8 cellular contexts compared by ENCODE assay signal in the genomic region with DNA sequence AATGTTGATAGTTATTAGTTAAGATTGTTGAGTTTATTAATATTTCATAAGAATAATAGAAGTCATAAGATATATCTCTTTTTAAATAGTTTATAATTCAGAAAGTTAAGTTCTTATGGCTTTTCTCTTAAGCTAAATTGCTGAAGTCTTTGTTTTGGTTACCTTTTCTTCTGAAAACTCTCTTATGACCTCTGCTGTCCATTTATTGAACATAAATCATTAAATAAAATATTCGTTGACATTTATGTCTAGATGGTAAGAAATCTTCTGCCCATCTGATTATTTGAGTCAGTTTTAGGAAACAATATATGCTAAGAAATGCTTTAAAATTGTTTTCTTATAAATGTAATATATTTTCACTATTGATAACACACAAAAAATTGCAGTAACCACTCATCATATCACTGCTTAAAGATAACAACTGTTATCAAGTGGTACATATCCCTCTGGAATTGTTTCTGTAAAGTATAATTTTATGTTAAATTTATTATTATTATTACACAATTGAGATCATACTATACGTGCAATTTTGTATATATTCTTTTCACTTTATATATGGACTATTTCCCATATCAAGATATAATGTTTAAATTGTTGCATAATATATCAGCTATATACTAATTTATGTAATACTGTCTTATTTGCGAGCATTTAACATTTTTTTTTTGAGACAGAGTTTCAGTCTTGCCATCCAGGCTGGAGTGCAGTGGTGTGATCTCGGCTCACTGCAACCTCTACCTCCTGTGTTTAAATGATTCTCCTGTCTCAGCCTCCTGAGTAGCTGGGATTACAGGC. TPM values are rescaled to one million over a fixed set of nuclear protein-coding genes. Genes with fewer than 3 reads are reported as not detected.
DNase-seq lines count a peak whose midpoint lies in the region; FAIRE-seq and TF ChIP-seq lines count a peak whose summit lies in the region.
"Not testable (repeated sequence)": the region's sequence is repeated elsewhere in the genome, so short reads cannot be mapped to it uniquely, and the experiment has no call there.

No MANE protein-coding gene starts in this region.

- peak; percentile 98 for FAIRE-seq in frontal cortex (lab: Jason Lieb, UNC)

- in situ Hi-C loops in ACHN (cut with HindIII; ENCODE audit: low pct_ligation_motif_present, low pct_unique_long_range_greater_than_20kb, low sequenced_read_pairs); SK-MEL-5 (cut with HindIII; ENCODE audit: low pct_unique_long_range_greater_than_20kb, low sequenced_read_pairs): not testable (repeated sequence)

- not testable (repeated sequence) for H3K9me3 Mint-ChIP-seq in neural crest cell

- not testable (repeated sequence) for TF ChIP-seq CTCF in cardiac fibroblast (IDR thresholded peaks at IDR 0.05; ENCODE audit: low read depth, low read length)
- TF ChIP-seq CTCF in neural crest cell (conservative IDR thresholded peaks at IDR 0.05): peak; percentile 20

- H3K27me3 Mint-ChIP-seq in neural crest cell (ENCODE audit: low read depth): not testable (repeated sequence)

- not testable (repeated sequence) for H3K4me3 ChIP-seq in cardiac fibroblast (replicated peaks in 1 of 2; ENCODE audit: low read depth in 2 of 2, low read length in 2 of 2)

- H3K4me3 Mint-ChIP-seq in neural crest cell: not testable (repeated sequence)

- H3K36me3 Mint-ChIP-seq in neural crest cell (ENCODE audit: low read depth): not testable (repeated sequence)

- peaks cover 21% of the 10 kb centered on the region for H3K4me1 Mint-ChIP-seq in neural crest cell

- not testable (repeated sequence) for H3K27ac Mint-ChIP-seq in neural crest cell (ENCODE audit: unreplicated experiment)

- DNase-seq in ACHN (peak; percentile 41), ELR (ENCODE audit: low read depth) (peak; percentile 37), Kasumi-1 (lab: John Stamatoyannopoulos, UW) (peak; percentile 27 to 48), NCI-H2171 treated with DMSO at 0.1 percent for 48 hours (lab: John Stamatoyannopoulos, UW) (peak; percentile 9), SK-MEL-5 (ENCODE audit: low read depth, low spot score) (peak; percentile 54), cardiac fibroblast (ENCODE audit: low read depth in 2 of 2) (peak; percentile 31 to 50)
- not testable (repeated sequence) for DNase-seq in frontal cortex (ENCODE audit: low spot score in 2 of 2); neural crest cell (ENCODE audit: low read depth, low spot score)

RNA-seq across cellular contexts. Expression of a gene that starts 3.1 kb away (rescaled TPM):
- 12.3 and 12.5 TPM in 2 replicates for total RNA-seq in SK-MEL-5 (2014; rRNA removed; shearing (Covaris generic))
- polyA plus RNA-seq in SK-MEL-5 (2015; cell fraction: cytosol; rRNA removed): 12.3 and 13.5 TPM in 2 replicates
- 19.1 and 25.5 TPM in 2 replicates for polyA plus RNA-seq in SK-MEL-5 (2015; cell fraction: nucleus; rRNA removed)
- 18.3 TPM for total RNA-seq in frontal cortex
- 7.7 and 9.0 TPM in 2 replicates for total RNA-seq in neural crest cell
